Comparison of ENCODE assay signal across 11 cellular contexts in the genomic region with DNA sequence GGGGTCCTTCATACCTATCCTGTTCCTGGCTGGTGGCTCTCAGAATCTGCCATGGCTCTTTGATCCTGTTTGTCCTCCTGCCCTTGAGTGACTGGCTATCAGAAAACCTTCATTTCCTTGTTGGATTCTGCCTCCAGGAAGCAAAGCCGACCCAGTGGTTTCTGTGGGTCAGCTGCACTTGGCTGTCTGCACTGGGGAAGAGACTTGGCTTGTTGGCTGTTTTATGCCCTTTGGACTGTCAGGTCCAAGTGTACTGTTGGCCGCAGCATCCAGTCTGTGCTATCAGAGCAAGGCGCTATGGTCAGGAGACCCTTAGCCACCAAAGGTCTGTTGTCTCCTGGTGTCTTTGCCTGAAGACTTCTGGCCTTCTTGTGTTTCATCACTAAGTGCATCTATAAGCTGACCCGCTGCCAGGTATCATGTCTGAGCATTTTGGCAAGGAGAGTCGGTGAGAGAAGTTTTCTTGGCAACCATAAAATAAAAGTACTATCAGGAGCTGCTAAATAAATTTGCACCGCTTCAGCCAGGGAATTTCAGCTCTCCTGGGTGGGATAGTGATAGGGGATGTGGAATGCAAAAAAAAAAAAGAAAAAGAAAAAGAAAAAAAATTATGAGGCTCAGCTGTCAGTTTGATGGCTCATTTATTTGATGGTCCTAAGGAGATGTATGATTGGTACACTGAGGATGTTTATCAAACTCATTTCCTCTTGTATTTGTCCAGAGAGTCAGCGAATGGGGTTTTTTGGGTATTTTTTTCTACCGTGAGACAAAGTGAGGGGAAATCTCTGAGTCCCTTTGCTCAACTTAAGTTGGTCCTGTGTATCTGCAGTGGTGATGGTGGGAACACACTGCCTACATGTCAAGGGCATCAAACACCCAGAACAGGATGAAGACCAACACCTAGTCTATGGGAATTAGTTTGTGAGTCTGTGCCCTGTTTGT.
DNase-seq lines count a peak whose midpoint lies in the region; ATAC-seq and TF ChIP-seq lines count a peak whose summit lies in the region.
"Had no signal": no experiment of that assay in that cellular context is flagged by ENCODE, and none has a peak within 500 bp of the region (broad histone marks: within the 10 kb centered on the region; RNA-seq: fewer than 3 reads in every experiment).

No MANE protein-coding gene starts in this region.

- H4K91ac ChIP-seq in IMR-90 (ENCODE audit: insufficient read depth, low read depth, low read length): peak overlapping the region; percentile 35; the same call in 1 of the 2 replicates

- H2BK15ac ChIP-seq in IMR-90 (ENCODE audit: low read depth, low read length): peak overlapping the region; percentile 85

- no TSS peak for BruUV-seq in IMR-90 (replicated peaks; lab: Mats Ljungman, UMichigan)

- CTCF ChIA-PET in IMR-90 (lab: Yijun Ruan, JAX): interaction anchor here (0.6 to 0.7 kb wide), 2 partner anchors 24 to 1893 kb away, joined by 3 read pairs; no protein-coding TSS in a partner anchor

- no peak overlapping the region for H3K18ac ChIP-seq in IMR-90 (ENCODE audit: low read depth, low read length)

- peak overlapping the region; percentile 40 for H2BK120ac ChIP-seq in IMR-90 (ENCODE audit: low read depth, low read length)

- no peak overlapping the region for H3K4me3 ChIP-seq in IMR-90 (ENCODE audit: insufficient read depth, low read depth, low read length)
- H3K4me3 ChIP-seq: smooth muscle cell had no signal

- 60% methylated on average over 1 of the region's 8 CpGs; no CpG with 5 or more reads in 1 of the 2 experiments for WGBS in IMR-90 (ENCODE audit: extremely low coverage in 2 of 2, insufficient read length in 1 of 2), 2 experiments

- peak overlapping the region in 1 of 2 donors; percentile 18 for H3K4me3 Mint-ChIP-seq in effector memory CD8-positive, alpha-beta T cell

- H4K8ac ChIP-seq in IMR-90 (ENCODE audit: low read depth in 2 of 2, low read length in 2 of 2): no peak overlapping the region

- H3K14ac ChIP-seq in IMR-90 (replicated peaks; ENCODE audit: low read depth, low read length): 0 out of 2 replicates have a peak overlapping the region, but pooled peaks have one; percentile 29

- no peaks in the 10 kb centered on the region for H3K79me1 ChIP-seq in IMR-90 (ENCODE audit: low read depth in 1 of 2, low read length in 2 of 2)

- no peak for DNase-seq in IMR-90
- DNase-seq in effector memory CD8-positive, alpha-beta T cell: no peak
- DNase-seq in renal cortical epithelial cell (ENCODE audit: low read depth): peak; percentile 59
- no peak for DNase-seq in NCI-H446 treated with DMSO at 0.1 percent for 48 hours (lab: John Stamatoyannopoulos, UW)
- DNase-seq in effector CD4-positive, alpha-beta T cell: no peak
- no peak for DNase-seq in central memory CD4-positive, alpha-beta T cell
- DNase-seq: foreskin melanocyte, NCI-H1694 had no signal

- H4K20me1 ChIP-seq in IMR-90 (ENCODE audit: insufficient read depth, low read length): no peaks in the 10 kb centered on the region

- no peaks in the 10 kb centered on the region for H3K9me3 Mint-ChIP-seq in effector memory CD8-positive, alpha-beta T cell

- H2AK5ac ChIP-seq in IMR-90 (ENCODE audit: low read depth, low read length): peak overlapping the region; percentile 74

- in situ Hi-C loops in IMR-90 (cut with MboI; ENCODE audit: low sequenced_read_pairs): no loop called here

- peaks cover 2% of the 10 kb centered on the region; the same call in 1 of the 2 replicates for H3K9me1 ChIP-seq in IMR-90 (ENCODE audit: insufficient read depth, low read length)

- H3K36me3 ChIP-seq in IMR-90 (ENCODE audit: control insufficient read depth, insufficient read depth, low read length): no peaks in the 10 kb centered on the region

- no peak overlapping the region for H3K4ac ChIP-seq in IMR-90 (ENCODE audit: low read depth, low read length)

- no peaks in the 10 kb centered on the region for H3K27me3 Mint-ChIP-seq in effector memory CD8-positive, alpha-beta T cell

- H3K9me3 ChIP-seq in IMR-90 (ENCODE audit: control insufficient read depth, insufficient read depth, low read length): no peaks in the 10 kb centered on the region

- H3K4me1 ChIP-seq in IMR-90 (ENCODE audit: control insufficient read depth, insufficient read depth, low read length): peaks cover 12% of the 10 kb centered on the region; the same call in 1 of the 2 replicates

- H3K56ac ChIP-seq in IMR-90 (ENCODE audit: extremely low read depth, insufficient read depth, low read length): no peak overlapping the region

- no peak overlapping the region for H3K27ac ChIP-seq in IMR-90 (ENCODE audit: insufficient read depth, low read length)

- peaks cover 46 to 87% of the 10 kb centered on the region in 2 donors for H3K4me1 Mint-ChIP-seq in effector memory CD8-positive, alpha-beta T cell (ENCODE audit: low read depth in 2 of 2)

- dilution Hi-C loops in IMR-90 (cut with HindIII; ENCODE audit: low sequenced_read_pairs, unreplicated experiment): no loop called here

- no peak overlapping the region for H3K23ac ChIP-seq in IMR-90 (ENCODE audit: low read depth, low read length)

- TF ChIP-seq POLR2A in IMR-90 (IDR thresholded peaks at IDR 0.05; ENCODE audit: low read depth, low read length): no peak

- POLR2A ChIA-PET in IMR-90 (lab: Charles Lee; ENCODE audit: unreplicated experiment): no interaction called here

- H3K27ac Mint-ChIP-seq in effector memory CD8-positive, alpha-beta T cell: peak overlapping the region; percentile 53 to 88

- H2AK9ac ChIP-seq in IMR-90 (replicated peaks; ENCODE audit: low read depth, low read length, poor library complexity): no peak overlapping the region

- TF ChIP-seq RAD21 in IMR-90 (IDR thresholded peaks at IDR 0.05; ENCODE audit: low read length): no peak

- ATAC-seq in GM18511 (IDR thresholded peaks at IDR 0.05; ENCODE audit: unreplicated experiment): peak; percentile 44
- no peak for ATAC-seq in IMR-90 (ENCODE audit: low read depth)
- ATAC-seq in effector memory CD8-positive, alpha-beta T cell (replicated peaks): peak; percentile 28
- ATAC-seq in HG03354 (IDR thresholded peaks at IDR 0.05; ENCODE audit: poor library complexity, severe bottlenecking, unreplicated experiment): no peak

- H3K4me2 ChIP-seq in IMR-90 (ENCODE audit: low read depth, low read length): no peak overlapping the region
- H3K4me2 ChIP-seq: smooth muscle cell had no signal

- no peak overlapping the region for H2AFZ ChIP-seq in IMR-90 (replicated peaks; ENCODE audit: low read length, poor library complexity)

- 0 out of 2 replicates have a peak overlapping the region, but pooled peaks have one; percentile 25 for H4K5ac ChIP-seq in IMR-90 (ENCODE audit: low read depth, low read length)

- no peaks in the 10 kb centered on the region for H3K27me3 ChIP-seq in IMR-90 (ENCODE audit: control insufficient read depth, insufficient read depth, low read length)

- no peak overlapping the region; the same call in 1 of the 2 replicates for H2BK20ac ChIP-seq in IMR-90 (ENCODE audit: low read depth, low read length)

- peaks cover 59% of the 10 kb centered on the region for H3K36me3 Mint-ChIP-seq in effector memory CD8-positive, alpha-beta T cell (ENCODE audit: insufficient read depth)

- no peak for TF ChIP-seq CTCF in IMR-90 (conservative IDR thresholded peaks at IDR 0.05; ENCODE audit: low read depth, low read length)

- intact Hi-C loops in IMR-90 (cut with micrococcal nuclease): no loop called here

- no peak overlapping the region for H2BK5ac ChIP-seq in IMR-90 (ENCODE audit: low read depth, low read length, poor library complexity, severe bottlenecking)

- no peak overlapping the region for H3K9ac ChIP-seq in IMR-90 (ENCODE audit: low read depth, low read length)

TF ChIP-seq in IMR-90, 13 proteins besides CTCF, POLR2A, EP300 and RAD21:
- TF ChIP-seq RFX5 (IDR thresholded peaks at IDR 0.05; ENCODE audit: low read depth, low read length) (no peak), FOS (IDR thresholded peaks at IDR 0.05; ENCODE audit: low read depth, low read length) (no peak), MAFK (IDR thresholded peaks at IDR 0.05; ENCODE audit: low read depth, low read length) (no peak), NFE2L2 (IDR thresholded peaks at IDR 0.05; ENCODE audit: low read depth, low read length) (no peak)
- TF ChIP-seq, protein P1, sequence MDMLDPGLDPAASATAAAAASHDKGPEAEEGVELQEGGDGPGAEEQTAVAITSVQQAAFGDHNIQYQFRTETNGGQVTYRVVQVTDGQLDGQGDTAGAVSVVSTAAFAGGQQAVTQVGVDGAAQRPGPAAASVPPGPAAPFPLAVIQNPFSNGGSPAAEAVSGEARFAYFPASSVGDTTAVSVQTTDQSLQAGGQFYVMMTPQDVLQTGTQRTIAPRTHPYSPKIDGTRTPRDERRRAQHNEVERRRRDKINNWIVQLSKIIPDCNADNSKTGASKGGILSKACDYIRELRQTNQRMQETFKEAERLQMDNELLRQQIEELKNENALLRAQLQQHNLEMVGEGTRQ (IDR thresholded peaks at IDR 0.05; ENCODE audit: low read depth, low read length): no peak

Comparison
In these comparisons a context has a peak if more than half of its experiments do, and no peak if none do; other contexts are left out.
1. ATAC-seq: peak in GM18511 (single experiment) and effector memory CD8-positive, alpha-beta T cell (single experiment); none in IMR-90 (single experiment) and HG03354 (single experiment).